15 cellular contexts compared by ENCODE assay signal in the genomic region with DNA sequence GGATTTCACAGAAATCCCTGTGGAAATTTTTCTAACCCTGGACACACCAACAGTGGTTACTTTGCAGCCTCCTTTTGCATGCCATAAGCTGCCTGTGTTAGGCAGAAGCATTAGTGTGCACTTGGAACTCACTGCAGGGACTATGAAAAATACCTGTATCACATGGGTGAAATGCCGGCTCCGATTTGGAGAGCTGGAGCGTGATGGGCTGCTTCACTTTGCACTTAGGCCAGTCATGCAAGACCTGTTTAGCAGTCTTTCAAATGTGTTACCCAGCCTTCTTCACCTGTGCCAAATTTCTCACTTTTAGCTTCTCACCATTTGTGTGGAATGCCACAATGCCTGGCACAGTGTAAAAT. TPM values are rescaled to one million over a fixed set of nuclear protein-coding genes. Genes with fewer than 3 reads are reported as not detected.
A peak's percentile ranks its signal among the peaks of the same experiment; 100 is the strongest.
DNase-seq lines count a peak whose midpoint lies in the region; ATAC-seq and TF ChIP-seq lines count a peak whose summit lies in the region.
"Had no signal": no experiment of that assay in that cellular context is flagged by ENCODE, and none has a peak within 500 bp of the region (broad histone marks: within the 10 kb centered on the region; RNA-seq: fewer than 3 reads in every experiment).

No MANE protein-coding gene starts in this region.

- DNase-seq in CD4-positive, alpha-beta T cell = no peak
- no peak for DNase-seq in OCI-LY7 (ENCODE audit: low spot score)
- DNase-seq in left ventricle myocardium inferior = no peak
- no peak for DNase-seq in nephron progenitor cell
- DNase-seq in GM19240 (ENCODE audit: insufficient read length, low spot score) = no peak
- no peak for DNase-seq in NCI-H1417 treated with DMSO at 0.1 percent for 48 hours (lab: John Stamatoyannopoulos, UW)
- DNase-seq: activated CD4-positive, alpha-beta T cell treated with anti-CD3 and anti-CD28 coated beads, Interleukin-2, amount 50 U/mL, for 1 hour; cortex of kidney; NCI-H2081 treated with DMSO at 0.1 percent for 48 hours; stimulated activated CD4-positive, alpha-beta T cell treated with anti-CD3 and anti-CD28 coated beads, Interleukin-4, amount 100 ng/mL, for 24 hours; stimulated activated naive CD8-positive, alpha-beta T cell treated with anti-CD3 and anti-CD28 coated beads, Interleukin-15, amount 100 ng/mL, for 72 hours had no signal

- TF ChIP-seq CTCF in CD4-positive, alpha-beta T cell (IDR thresholded peaks at IDR 0.05) = no peak
- TF ChIP-seq CTCF in OCI-LY7 (conservative IDR thresholded peaks at IDR 0.05; ENCODE audit: low read length) (no peak), left ventricle myocardium inferior (IDR thresholded peaks at IDR 0.05; ENCODE audit: borderline replicate concordance) (no peak), nephron progenitor cell (IDR thresholded peaks at IDR 0.05) (no peak)

- no peaks in the 10 kb centered on the region for H3K9me2 ChIP-seq in OCI-LY7 (ENCODE audit: insufficient read depth, low read length)

- no peak overlapping the region for H2AFZ ChIP-seq in OCI-LY7 (ENCODE audit: low read length)

- H3K4me3 Mint-ChIP-seq in CD4-positive, alpha-beta T cell = peak overlapping the region; percentile 32
- H3K4me3 Mint-ChIP-seq in nephron progenitor cell = peak overlapping the region; percentile 60

- peaks cover 78% of the 10 kb centered on the region for H3K4me1 Mint-ChIP-seq in CD4-positive, alpha-beta T cell (ENCODE audit: low read depth)
- peaks cover 57% of the 10 kb centered on the region for H3K4me1 Mint-ChIP-seq in nephron progenitor cell

- H3K9me3 ChIP-seq in CD4-positive, alpha-beta T cell (ENCODE audit: control insufficient read depth, low read length) = no peaks in the 10 kb centered on the region
- H3K9me3 ChIP-seq in OCI-LY7 (ENCODE audit: low read length) (no peaks in the 10 kb centered on the region), left ventricle myocardium inferior (replicated peaks) (no peaks in the 10 kb centered on the region)

- CTCF ChIA-PET in CD4-positive, alpha-beta T cell (lab: Charles Lee) = interaction anchor here (0.5 kb wide), 1 partner anchor 8 kb away, joined by 3 read pairs; no protein-coding TSS in a partner anchor
- CTCF ChIA-PET in OCI-LY7 (lab: Charles Lee; ENCODE audit: unreplicated experiment) = interaction anchor here (1.5 kb wide), 1 partner anchor 13 kb away, joined by 5 read pairs; no protein-coding TSS in a partner anchor

- POLR2A ChIA-PET in CD4-positive, alpha-beta T cell (lab: Charles Lee) = interaction anchor here (1.7 to 2.9 kb wide), 2 partner anchors 10 to 15 kb away, joined by 4 to 16 read pairs; partner anchors contain the start of gene NCOA4
- POLR2A ChIA-PET in OCI-LY7 (lab: Charles Lee) = interaction anchor here (0.6 to 3.2 kb wide), 7 partner anchors 8 to 73 kb away, joined by 3 to 12 read pairs (median 5); partner anchors contain the start of gene NCOA4

- H3K27ac Mint-ChIP-seq in CD4-positive, alpha-beta T cell = peak overlapping the region; percentile 75
- no peak overlapping the region for H3K27ac Mint-ChIP-seq in nephron progenitor cell

- H3K4me1 ChIP-seq in OCI-LY7 (ENCODE audit: insufficient read depth, low read length, poor library complexity, severe bottlenecking) (peaks cover 45% of the 10 kb centered on the region), left ventricle myocardium inferior (peaks cover 95% of the 10 kb centered on the region)

- peaks cover 90% of the 10 kb centered on the region for H3K79me2 ChIP-seq in OCI-LY7 (ENCODE audit: insufficient read depth, low read depth, low read length)

- H3K4me3 ChIP-seq in OCI-LY7 (ENCODE audit: low read depth, low read length, poor library complexity, severe bottlenecking) = peak overlapping the region; percentile 46
- peak overlapping the region; percentile 75 for H3K4me3 ChIP-seq in left ventricle myocardium inferior

- no peak overlapping the region for H3K27ac ChIP-seq in CD4-positive, alpha-beta T cell (ENCODE audit: low read depth, low read length)
- H3K27ac ChIP-seq in OCI-LY7 (ENCODE audit: low read depth, low read length, poor library complexity, severe bottlenecking) = peak overlapping the region; percentile 79
- peak overlapping the region; percentile 89 for H3K27ac ChIP-seq in left ventricle myocardium inferior (replicated peaks)
- H3K27ac ChIP-seq: C4-2B had no signal

- H4K20me1 ChIP-seq in OCI-LY7 (ENCODE audit: insufficient read depth, low read length) = peaks cover 22% of the 10 kb centered on the region

- H3K27me3 ChIP-seq in CD4-positive, alpha-beta T cell (ENCODE audit: control insufficient read depth, insufficient read depth, low read length) = no peaks in the 10 kb centered on the region
- H3K27me3 ChIP-seq in left ventricle myocardium inferior (ENCODE audit: low read depth) = no peaks in the 10 kb centered on the region

- H3K4me2 ChIP-seq in OCI-LY7 (ENCODE audit: low read length) = peak overlapping the region; percentile 76

- no peaks in the 10 kb centered on the region for H3K27me3 Mint-ChIP-seq in CD4-positive, alpha-beta T cell
- H3K27me3 Mint-ChIP-seq in nephron progenitor cell (ENCODE audit: low read depth, poor library complexity) = no peaks in the 10 kb centered on the region
- H3K27me3 Mint-ChIP-seq: stimulated activated naive CD8-positive, alpha-beta T cell treated with anti-CD3 and anti-CD28 coated beads, Interleukin-15, amount 100 ng/mL, for 72 hours had no signal

- intact Hi-C loops in CD4-positive, alpha-beta T cell (cut with DNase I, micrococcal nuclease) = no loop called here
- intact Hi-C loops in OCI-LY7 (cut with micrococcal nuclease; ENCODE audit: unreplicated experiment) (no loop called here), left ventricle myocardium inferior (cut with micrococcal nuclease) (no loop called here)

- peaks cover 28% of the 10 kb centered on the region for H3K36me3 Mint-ChIP-seq in CD4-positive, alpha-beta T cell (ENCODE audit: low read depth)
- H3K36me3 Mint-ChIP-seq in nephron progenitor cell (ENCODE audit: low read depth) = peaks cover 32% of the 10 kb centered on the region

- ATAC-seq in CD4-positive, alpha-beta T cell (ENCODE audit: poor library complexity) = no peak
- ATAC-seq in GM21381 (IDR thresholded peaks at IDR 0.05; ENCODE audit: unreplicated experiment) = no peak
- no peak for ATAC-seq in GM19023 (IDR thresholded peaks at IDR 0.05; ENCODE audit: unreplicated experiment)

- H3K36me3 ChIP-seq in OCI-LY7 (ENCODE audit: insufficient read depth, low read length) = peaks cover 59% of the 10 kb centered on the region
- H3K36me3 ChIP-seq in left ventricle myocardium inferior = peaks cover 23% of the 10 kb centered on the region

- no peaks in the 10 kb centered on the region for H3K9me3 Mint-ChIP-seq in CD4-positive, alpha-beta T cell
- no peaks in the 10 kb centered on the region for H3K9me3 Mint-ChIP-seq in nephron progenitor cell
- H3K9me3 Mint-ChIP-seq: stimulated activated naive CD8-positive, alpha-beta T cell treated with anti-CD3 and anti-CD28 coated beads, Interleukin-15, amount 100 ng/mL, for 72 hours had no signal

- no TSS peak for BruUV-seq in OCI-LY7 (replicated peaks; lab: Mats Ljungman, UMichigan)

RNA-seq across cellular contexts. Expression of gene NCOA4, which starts 11.3 kb away (rescaled TPM):
- 10 to 100 TPM; 41.0 to 42.9 TPM for total RNA-seq in CD4-positive, alpha-beta T cell
- total RNA-seq in OCI-LY7 (2014; rRNA removed; shearing (Covaris generic)) = 78.8 and 100.0 TPM in 2 replicates
- total RNA-seq in OCI-LY7 (2022) (71.1 and 72.4 TPM in 2 replicates), left ventricle myocardium inferior (270 TPM)

RNA-seq across cellular contexts. Expression of gene MSMB, which starts 26.9 kb away (rescaled TPM):
- not detected for total RNA-seq in CD4-positive, alpha-beta T cell
- total RNA-seq in OCI-LY7 (2014; rRNA removed; shearing (Covaris generic)) = not detected in 2 replicates
- total RNA-seq in OCI-LY7 (2022) = not detected in 2 replicates
- not detected for total RNA-seq in left ventricle myocardium inferior
- total RNA-seq: fibroblast of villous mesenchyme had no signal

RNA-seq across cellular contexts. Expression of gene TIMM23, which starts 46.9 kb away (rescaled TPM):
- 10 to 100 TPM; 32.2 to 32.9 TPM for total RNA-seq in CD4-positive, alpha-beta T cell
- total RNA-seq in OCI-LY7 (2014; rRNA removed; shearing (Covaris generic)) = 50.5 and 50.6 TPM in 2 replicates
- 51.7 and 59.1 TPM in 2 replicates for total RNA-seq in OCI-LY7 (2022)
- 83.5 TPM for total RNA-seq in left ventricle myocardium inferior
